Comparison of ENCODE assay signal across 24 cellular contexts in genomic region chr5:41808294-41808693, GRCh38.
"Had no signal": no experiment of that assay in that cellular context is flagged by ENCODE, and none has a peak within 500 bp of the region (broad histone marks: within the 10 kb centered on the region; RNA-seq: fewer than 3 reads in every experiment).

No MANE protein-coding gene starts in this region.

- H3K9ac ChIP-seq: SK-N-SH had no signal

- H3K36me3 ChIP-seq: adrenal gland, breast epithelium, MG63, Peyer's patch, WERI-Rb-1 had no signal

- H3K4me3 ChIP-seq: adrenal gland, breast epithelium, MG63, Peyer's patch, SJCRH30 had no signal

- H3K27ac Mint-ChIP-seq: activated CD8-positive, alpha-beta T cell treated with anti-CD3 and anti-CD28 coated beads, Interleukin-2, amount 10 ng/mL, durations not matched to agents 7 days and 5 days; activated naive CD8-positive, alpha-beta T cell treated with anti-CD3 and anti-CD28 coated beads, Interleukin-2, amount 10 ng/mL, durations not matched to agents 7 days and 5 days had no signal

- H3K27me3 Mint-ChIP-seq: activated naive CD8-positive, alpha-beta T cell treated with anti-CD3 and anti-CD28 coated beads, Interleukin-2, amount 10 ng/mL, durations not matched to agents 7 days and 5 days had no signal

- H3K9me3 Mint-ChIP-seq: activated naive CD8-positive, alpha-beta T cell treated with anti-CD3 and anti-CD28 coated beads, Interleukin-2, amount 10 ng/mL, durations not matched to agents 7 days and 5 days had no signal

- H3K27me3 ChIP-seq: adrenal gland, breast epithelium, MG63, Peyer's patch, SJCRH30 had no signal

- H3K4me2 ChIP-seq: SK-N-SH had no signal

- H3K4me1 ChIP-seq: breast epithelium, Peyer's patch, SJCRH30 had no signal

- H3K27ac ChIP-seq: adrenal gland, breast epithelium, Peyer's patch, RWPE1, SJCRH30, WERI-Rb-1 had no signal

- ATAC-seq: activated CD8-positive, alpha-beta T cell treated with anti-CD3 and anti-CD28 coated beads, Interleukin-2, amount 10 ng/mL, durations not matched to agents 7 days and 5 days had no signal

- DNase-seq: activated CD4-positive, alpha-beta T cell treated with anti-CD3 and anti-CD28 coated beads for 4 hours; activated CD8-positive, alpha-beta memory T cell treated with anti-CD3 and anti-CD28 coated beads, Interleukin-2, amount 50 U/mL, for 48 hours; activated CD8-positive, alpha-beta T cell treated with anti-CD3 and anti-CD28 coated beads, Interleukin-2, amount 10 ng/mL, durations not matched to agents 7 days and 5 days; activated naive CD4-positive, alpha-beta T cell treated with anti-CD3 and anti-CD28 coated beads, Interleukin-2, amount 50 U/mL, for 16 hours; activated naive CD8-positive, alpha-beta T cell treated with anti-CD3 and anti-CD28 coated beads, Interleukin-2, amount 10 ng/mL, durations not matched to agents 7 days and 5 days; activated T-cell treated with anti-CD3 and anti-CD28 coated beads, Interleukin-2, amount 50 U/mL, for 1 hour; adrenal gland; aorta; caudate nucleus; MG63; NCI-H1092; NCI-H1417 treated with DMSO at 0.1 percent for 48 hours; NCI-H1694; NCI-H2029; NCI-H510A treated with DMSO at 0.1 percent for 48 hours; NCI-H69; Peyer's patch; Right ventricle myocardium superior; SJCRH30; SK-N-SH; T-helper 1 cell; WERI-Rb-1 had no signal

- H3K9me3 ChIP-seq: adrenal gland, breast epithelium, MG63, Peyer's patch, SJCRH30, SK-N-SH had no signal

- H3K4me3 Mint-ChIP-seq: activated CD8-positive, alpha-beta T cell treated with anti-CD3 and anti-CD28 coated beads, Interleukin-2, amount 10 ng/mL, durations not matched to agents 7 days and 5 days; activated naive CD8-positive, alpha-beta T cell treated with anti-CD3 and anti-CD28 coated beads, Interleukin-2, amount 10 ng/mL, durations not matched to agents 7 days and 5 days had no signal
